ENCODE assay signal across 30 cellular contexts in the genomic region with DNA sequence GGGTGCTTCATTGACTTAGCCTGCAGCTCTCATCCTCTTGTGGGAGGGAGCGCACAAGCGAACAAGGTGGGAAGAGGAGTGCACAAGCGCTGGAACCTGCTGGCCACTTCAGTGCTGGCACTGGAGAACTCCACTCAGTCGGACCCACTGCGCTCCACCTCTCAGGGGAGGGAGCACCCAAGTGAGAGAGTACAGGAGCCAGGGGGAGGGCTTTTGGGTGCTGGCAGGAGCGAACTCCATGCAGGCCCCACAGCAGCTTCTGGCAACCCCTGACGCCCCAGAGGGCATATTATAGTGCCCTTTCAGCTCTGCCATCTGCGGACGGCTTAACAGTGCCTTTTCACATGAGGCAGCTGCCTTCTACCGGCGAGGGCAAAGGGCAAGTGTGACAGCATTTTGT.
"Had no signal": no experiment of that assay in that cellular context is flagged by ENCODE, and none has a peak within 500 bp of the region (broad histone marks: within the 10 kb centered on the region; RNA-seq: fewer than 3 reads in every experiment).

No MANE protein-coding gene starts in this region.

- H3K9ac ChIP-seq: KMS-11 had no signal

- H3K4me1 Mint-ChIP-seq: activated naive CD8-positive, alpha-beta T cell treated with anti-CD3 and anti-CD28 coated beads for 36 hours; activated T-helper 17 cell treated with anti-CD3 and anti-CD28 coated beads, Interleukin-2, amount 50 U/mL, for 72 hours had no signal

- H3K36me3 Mint-ChIP-seq: activated naive CD8-positive, alpha-beta T cell treated with anti-CD3 and anti-CD28 coated beads for 36 hours had no signal

- H3K27ac Mint-ChIP-seq: activated CD8-positive, alpha-beta T cell treated with anti-CD3 and anti-CD28 coated beads for 36 hours; activated naive CD8-positive, alpha-beta T cell treated with anti-CD3 and anti-CD28 coated beads for 36 hours; activated T-cell treated with anti-CD3 and anti-CD28 coated beads, Interleukin-2, amount 50 U/mL, for 72 hours; activated T-helper 17 cell treated with anti-CD3 and anti-CD28 coated beads, Interleukin-2, amount 50 U/mL, for 72 hours had no signal

- H3K27me3 ChIP-seq: brain microvascular endothelial cell had no signal

- ATAC-seq: activated CD8-positive, alpha-beta T cell treated with anti-CD3 and anti-CD28 coated beads for 36 hours; activated T-cell treated with anti-CD3 and anti-CD28 coated beads, Interleukin-2, amount 50 U/mL, for 72 hours; activated T-helper 17 cell treated with anti-CD3 and anti-CD28 coated beads, Interleukin-2, amount 50 U/mL, for 72 hours; Panc1; SK-N-SH treated with all-trans-retinoic acid at 6 μM for 48 hours had no signal

- H3K9me3 Mint-ChIP-seq: activated naive CD8-positive, alpha-beta T cell treated with anti-CD3 and anti-CD28 coated beads for 36 hours had no signal

- DNase-seq: activated CD4-positive, alpha-beta T cell treated with anti-CD3 and anti-CD28 coated beads for 1 hour; activated CD4-positive, alpha-beta T cell treated with anti-CD3 and anti-CD28 coated beads for 48 hours; activated CD4-positive, alpha-beta T cell treated with anti-CD3 and anti-CD28 coated beads, Interleukin-2, amount 50 U/mL, for 4 hours; activated CD4-positive, CD25-positive, alpha-beta regulatory T cell; activated CD8-positive, alpha-beta T cell treated with anti-CD3 and anti-CD28 coated beads for 36 hours; activated effector memory CD4-positive, alpha-beta T cell treated with anti-CD3 and anti-CD28 coated beads, Interleukin-2, amount 50 U/mL, for 16 hours; activated naive CD4-positive, alpha-beta T cell; activated naive CD4-positive, alpha-beta T cell treated with anti-CD3 and anti-CD28 coated beads, Interleukin-2, amount 50 U/mL, for 16 hours; activated naive CD8-positive, alpha-beta T cell treated with anti-CD3 and anti-CD28 coated beads for 36 hours; activated T-cell treated with anti-CD3 and anti-CD28 coated beads, Interleukin-2, amount 50 U/mL, for 1 hour; activated T-cell treated with anti-CD3 and anti-CD28 coated beads, Interleukin-2, amount 50 U/mL, for 72 hours; amniotic stem cell; brain microvascular endothelial cell; MM.1S; MV-4-11; NCI-H1092; NCI-H1436 treated with DMSO at 0.1 percent for 48 hours; NCI-H1694 treated with DMSO at 0.1 percent for 48 hours; NCI-H2029; NCI-H345; NCI-H524 treated with DMSO at 0.1 percent for 48 hours; SHP77 treated with DMSO at 0.1 percent for 48 hours; T-helper 1 cell; T-helper 2 cell; T-helper 9 cell had no signal

- H3K27me3 Mint-ChIP-seq: activated CD8-positive, alpha-beta T cell treated with anti-CD3 and anti-CD28 coated beads for 36 hours; activated naive CD8-positive, alpha-beta T cell treated with anti-CD3 and anti-CD28 coated beads for 36 hours; activated T-helper 17 cell treated with anti-CD3 and anti-CD28 coated beads, Interleukin-2, amount 50 U/mL, for 72 hours had no signal

- H3K4me3 Mint-ChIP-seq: activated CD8-positive, alpha-beta T cell treated with anti-CD3 and anti-CD28 coated beads for 36 hours; activated naive CD8-positive, alpha-beta T cell treated with anti-CD3 and anti-CD28 coated beads for 36 hours; activated T-cell treated with anti-CD3 and anti-CD28 coated beads, Interleukin-2, amount 50 U/mL, for 72 hours; activated T-helper 17 cell treated with anti-CD3 and anti-CD28 coated beads, Interleukin-2, amount 50 U/mL, for 72 hours had no signal

- H3K36me3 ChIP-seq: brain microvascular endothelial cell had no signal

- H3K27ac ChIP-seq: brain microvascular endothelial cell, KMS-11, VCaP had no signal
